Comparison of ENCODE assay signal across 16 cellular contexts in the genomic region with DNA sequence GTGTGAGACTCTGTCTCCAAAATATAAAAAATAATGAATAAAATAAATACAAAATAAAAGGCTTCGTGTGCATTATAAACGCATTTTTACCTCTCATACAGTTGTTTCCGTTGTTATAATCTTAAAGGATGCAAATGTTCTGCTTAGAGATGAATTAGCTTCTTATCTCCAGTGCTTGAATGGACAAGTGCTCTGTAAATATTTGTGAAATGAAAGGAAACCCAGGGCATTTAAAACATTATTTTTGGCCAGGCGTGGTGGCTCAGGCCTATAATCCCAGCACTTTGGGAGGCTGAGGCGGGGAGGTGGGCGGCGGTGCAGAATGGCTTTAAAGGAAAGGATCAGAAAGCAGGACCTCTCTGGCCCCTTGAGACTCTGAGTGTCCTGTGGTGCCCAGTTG.
DNase-seq lines count a peak whose midpoint lies in the region; ATAC-seq, FAIRE-seq and TF ChIP-seq lines count a peak whose summit lies in the region.
"Had no signal": no experiment of that assay in that cellular context is flagged by ENCODE, and none has a peak within 500 bp of the region (broad histone marks: within the 10 kb centered on the region; RNA-seq: fewer than 3 reads in every experiment).

No MANE protein-coding gene starts in this region.

- no peak overlapping the region for H3K27ac ChIP-seq in upper lobe of right lung

- intact Hi-C loops in upper lobe of right lung (cut with DNase I) = no loop called here

- DNase-seq in NCI-H748 (lab: John Stamatoyannopoulos, UW; ENCODE audit: unreplicated experiment) (peak; percentile 8), NCI-H748 treated with DMSO at 0.1 percent for 48 hours (lab: John Stamatoyannopoulos, UW) (no peak), NCI-H2029 (lab: John Stamatoyannopoulos, UW) (peak; percentile 2), nephron progenitor cell (no peak), upper lobe of right lung (no peak), GM12892 (ENCODE audit: insufficient read length) (no peak)
- DNase-seq: C1 segment of cervical spinal cord; CD4-positive, alpha-beta memory T cell; DMS153; H7 had no signal

- no peak for TF ChIP-seq POLR2A in GM12892 (IDR thresholded peaks at IDR 0.05; ENCODE audit: low read depth, low read length)

- no peak overlapping the region for H3K4me3 ChIP-seq in upper lobe of right lung
- H3K4me3 ChIP-seq: GM12878, GM23338 had no signal

- H3K4me1 Mint-ChIP-seq in nephron progenitor cell = peaks cover 21% of the 10 kb centered on the region
- H3K4me1 Mint-ChIP-seq: B cell; CD4-positive, alpha-beta memory T cell; GM23338; IgD-negative memory B cell had no signal

- H3K27ac Mint-ChIP-seq in nephron progenitor cell = peak overlapping the region; percentile 95
- H3K27ac Mint-ChIP-seq: B cell; CD4-positive, alpha-beta memory T cell; GM23338 had no signal

- no peak overlapping the region for H3K4me3 Mint-ChIP-seq in nephron progenitor cell
- H3K4me3 Mint-ChIP-seq: B cell; CD4-positive, alpha-beta memory T cell; GM23338; IgD-negative memory B cell had no signal

- no peaks in the 10 kb centered on the region for H3K27me3 Mint-ChIP-seq in nephron progenitor cell (ENCODE audit: low read depth, poor library complexity)
- H3K27me3 Mint-ChIP-seq: IgD-negative memory B cell had no signal

- peak; percentile 36 for ATAC-seq in upper lobe of right lung
- ATAC-seq in GM18907 (IDR thresholded peaks at IDR 0.05; ENCODE audit: unreplicated experiment) = no peak
- ATAC-seq: GM12878 had no signal

- H3K9me3 Mint-ChIP-seq in nephron progenitor cell = no peaks in the 10 kb centered on the region
- H3K9me3 Mint-ChIP-seq: GM23338 had no signal

- no peak for FAIRE-seq in GM12892 (lab: Jason Lieb, UNC)
- FAIRE-seq: A204.1, GM12878 had no signal

- H3K36me3 Mint-ChIP-seq in nephron progenitor cell (ENCODE audit: low read depth) = peaks cover 85% of the 10 kb centered on the region
- H3K36me3 Mint-ChIP-seq: CD4-positive, alpha-beta memory T cell; IgD-negative memory B cell had no signal

- H3K36me3 ChIP-seq in upper lobe of right lung = no peaks in the 10 kb centered on the region

- TF ChIP-seq CTCF in nephron progenitor cell (IDR thresholded peaks at IDR 0.05) (no peak), upper lobe of right lung (IDR thresholded peaks at IDR 0.05) (no peak)

- peaks cover 3% of the 10 kb centered on the region for H3K4me1 ChIP-seq in upper lobe of right lung

- H3K27me3 ChIP-seq in upper lobe of right lung = no peaks in the 10 kb centered on the region

- no peaks in the 10 kb centered on the region for H3K9me3 ChIP-seq in upper lobe of right lung

Comparison
In these comparisons a context has a peak if more than half of its experiments do, and no peak if none do; other contexts are left out.
1. DNase-seq: peak in NCI-H748 (single experiment) and NCI-H2029 (single experiment); none in NCI-H748 treated with DMSO at 0.1 percent for 48 hours (single experiment), nephron progenitor cell (single experiment), upper lobe of right lung (single experiment) and GM12892 (single experiment).